In the genomic region with DNA sequence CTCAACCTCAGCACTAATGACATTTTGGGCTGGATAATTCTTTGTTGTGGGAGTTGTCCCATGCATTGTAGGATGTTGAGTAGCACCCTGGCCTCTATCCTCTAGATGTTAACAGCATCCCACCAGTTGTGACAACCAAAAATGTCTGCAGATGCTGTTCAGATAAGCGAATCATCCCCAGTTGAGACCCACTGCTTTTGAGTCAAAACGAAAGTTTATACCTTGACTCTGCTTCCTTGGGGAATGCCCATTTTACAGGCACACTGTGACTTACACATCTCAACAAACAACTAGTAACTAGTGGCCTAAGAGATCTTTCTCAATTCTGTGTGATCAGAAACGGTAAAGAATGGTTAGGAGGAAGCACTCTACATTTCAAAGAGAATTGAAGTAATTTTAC, we compare ENCODE assay signal across 15 cellular contexts. TPM values are rescaled to one million over a fixed set of nuclear protein-coding genes. Genes with fewer than 3 reads are reported as not detected.
DNase-seq lines count a peak whose midpoint lies in the region; ATAC-seq and TF ChIP-seq lines count a peak whose summit lies in the region.
"Had no signal": no experiment of that assay in that cellular context is flagged by ENCODE, and none has a peak within 500 bp of the region (broad histone marks: within the 10 kb centered on the region; RNA-seq: fewer than 3 reads in every experiment).

No MANE protein-coding gene starts in this region.

- CTCF ChIA-PET in activated CD4-positive, alpha-beta T cell treated with anti-CD3 and anti-CD28 coated beads, Interleukin-2, amount 10 ng/mL, durations not matched to agents 7 days and 5 days (lab: Charles Lee), result no interaction called here
- CTCF ChIA-PET in activated CD4-positive, alpha-beta memory T cell treated with anti-CD3 and anti-CD28 coated beads for 36 hours (lab: Charles Lee), result no interaction called here

- ATAC-seq in GM21360 (IDR thresholded peaks at IDR 0.05; ENCODE audit: unreplicated experiment), result peak; percentile 99
- ATAC-seq in HG02981 (IDR thresholded peaks at IDR 0.05; ENCODE audit: unreplicated experiment), result peak; percentile 96
- ATAC-seq: A549, SK-N-SH treated with all-trans-retinoic acid at 6 μM for 48 hours had no signal

- TF ChIP-seq CTCF in endothelial cell (IDR thresholded peaks at IDR 0.05; ENCODE audit: unreplicated experiment), result no peak

- POLR2A ChIA-PET in activated CD4-positive, alpha-beta T cell treated with anti-CD3 and anti-CD28 coated beads, Interleukin-2, amount 10 ng/mL, durations not matched to agents 7 days and 5 days (lab: Charles Lee), result no interaction called here
- POLR2A ChIA-PET in activated CD4-positive, alpha-beta memory T cell treated with anti-CD3 and anti-CD28 coated beads for 36 hours (lab: Charles Lee), result no interaction called here

- H3K36me3 Mint-ChIP-seq in activated CD4-positive, alpha-beta T cell treated with anti-CD3 and anti-CD28 coated beads, Interleukin-2, amount 10 ng/mL, durations not matched to agents 7 days and 5 days (ENCODE audit: low read depth), result peaks cover 25% of the 10 kb centered on the region
- peaks cover 14% of the 10 kb centered on the region for H3K36me3 Mint-ChIP-seq in activated CD4-positive, alpha-beta memory T cell treated with anti-CD3 and anti-CD28 coated beads for 36 hours
- peaks cover 3% of the 10 kb centered on the region for H3K36me3 Mint-ChIP-seq in endothelial cell (ENCODE audit: low read depth, unreplicated experiment)

- no peak overlapping the region for H3K4me3 Mint-ChIP-seq in activated CD4-positive, alpha-beta T cell treated with anti-CD3 and anti-CD28 coated beads, Interleukin-2, amount 10 ng/mL, durations not matched to agents 7 days and 5 days
- no peak overlapping the region for H3K4me3 Mint-ChIP-seq in activated CD4-positive, alpha-beta memory T cell treated with anti-CD3 and anti-CD28 coated beads for 36 hours
- no peak overlapping the region for H3K4me3 Mint-ChIP-seq in endothelial cell (ENCODE audit: unreplicated experiment)

- DNase-seq in activated CD4-positive, alpha-beta T cell treated with anti-CD3 and anti-CD28 coated beads, Interleukin-2, amount 10 ng/mL, durations not matched to agents 7 days and 5 days, result peak; percentile 9
- no peak for DNase-seq in activated CD4-positive, alpha-beta T cell treated with anti-CD3 and anti-CD28 coated beads for 1 hour
- DNase-seq in activated CD4-positive, alpha-beta memory T cell treated with anti-CD3 and anti-CD28 coated beads for 36 hours, result peak; percentile 22
- DNase-seq in CD1c-positive myeloid dendritic cell (ENCODE audit: extremely low spot score), result no peak
- no peak for DNase-seq in endothelial cell (ENCODE audit: low spot score)
- no peak for DNase-seq in inferior parietal cortex (ENCODE audit: extremely low spot score)
- DNase-seq: cerebellar nuclear complex, HCEC 1CT, MG63, NCI-H524 treated with DMSO at 0.1 percent for 48 hours, transverse colon had no signal

- intact Hi-C loops in activated CD4-positive, alpha-beta memory T cell treated with anti-CD3 and anti-CD28 coated beads for 36 hours (cut with micrococcal nuclease), result loop anchor here (2.0 kb wide), 1 partner anchor 38 kb away; the partner anchor contains the start of gene SEPSECS

- H3K27ac Mint-ChIP-seq in activated CD4-positive, alpha-beta T cell treated with anti-CD3 and anti-CD28 coated beads, Interleukin-2, amount 10 ng/mL, durations not matched to agents 7 days and 5 days, result no peak overlapping the region
- no peak overlapping the region for H3K27ac Mint-ChIP-seq in activated CD4-positive, alpha-beta memory T cell treated with anti-CD3 and anti-CD28 coated beads for 36 hours
- no peak overlapping the region for H3K27ac Mint-ChIP-seq in endothelial cell (ENCODE audit: unreplicated experiment)

- peaks cover 8% of the 10 kb centered on the region for H3K4me1 Mint-ChIP-seq in activated CD4-positive, alpha-beta T cell treated with anti-CD3 and anti-CD28 coated beads, Interleukin-2, amount 10 ng/mL, durations not matched to agents 7 days and 5 days
- peaks cover 11% of the 10 kb centered on the region for H3K4me1 Mint-ChIP-seq in activated CD4-positive, alpha-beta memory T cell treated with anti-CD3 and anti-CD28 coated beads for 36 hours (ENCODE audit: low read depth)
- H3K4me1 Mint-ChIP-seq in endothelial cell (ENCODE audit: unreplicated experiment), result no peaks in the 10 kb centered on the region

- no peaks in the 10 kb centered on the region for H3K27me3 Mint-ChIP-seq in activated CD4-positive, alpha-beta T cell treated with anti-CD3 and anti-CD28 coated beads, Interleukin-2, amount 10 ng/mL, durations not matched to agents 7 days and 5 days
- no peaks in the 10 kb centered on the region for H3K27me3 Mint-ChIP-seq in activated CD4-positive, alpha-beta memory T cell treated with anti-CD3 and anti-CD28 coated beads for 36 hours
- H3K27me3 Mint-ChIP-seq in endothelial cell (ENCODE audit: unreplicated experiment), result no peaks in the 10 kb centered on the region

- no peaks in the 10 kb centered on the region for H3K9me3 Mint-ChIP-seq in activated CD4-positive, alpha-beta T cell treated with anti-CD3 and anti-CD28 coated beads, Interleukin-2, amount 10 ng/mL, durations not matched to agents 7 days and 5 days
- no peaks in the 10 kb centered on the region for H3K9me3 Mint-ChIP-seq in activated CD4-positive, alpha-beta memory T cell treated with anti-CD3 and anti-CD28 coated beads for 36 hours
- H3K9me3 Mint-ChIP-seq in endothelial cell (ENCODE audit: unreplicated experiment), result no peaks in the 10 kb centered on the region

RNA-seq across cellular contexts. Expression of gene SEPSECS, which starts 37.0 kb away (rescaled TPM):
- 10 to 100 TPM; 13.9 to 14.3 TPM for total RNA-seq in activated CD4-positive, alpha-beta T cell treated with anti-CD3 and anti-CD28 coated beads, Interleukin-2, amount 10 ng/mL, durations not matched to agents 7 days and 5 days
- 10 to 100 TPM; 12.8 to 13.3 TPM for total RNA-seq in activated CD4-positive, alpha-beta memory T cell treated with anti-CD3 and anti-CD28 coated beads for 36 hours
- 12.0 TPM for total RNA-seq in endothelial cell (ENCODE audit: unreplicated experiment)

Comparison
In these comparisons a context has a peak if more than half of its experiments do, and no peak if none do; other contexts are left out.
1. DNase-seq: peak in activated CD4-positive, alpha-beta T cell treated with anti-CD3 and anti-CD28 coated beads, Interleukin-2, amount 10 ng/mL, durations not matched to agents 7 days and 5 days (single experiment) and activated CD4-positive, alpha-beta memory T cell treated with anti-CD3 and anti-CD28 coated beads for 36 hours (single experiment); none in activated CD4-positive, alpha-beta T cell treated with anti-CD3 and anti-CD28 coated beads for 1 hour (single experiment), CD1c-positive myeloid dendritic cell (single experiment), endothelial cell (single experiment) and inferior parietal cortex (single experiment).